ENCODE assay signal across 14 cellular contexts in the genomic region with DNA sequence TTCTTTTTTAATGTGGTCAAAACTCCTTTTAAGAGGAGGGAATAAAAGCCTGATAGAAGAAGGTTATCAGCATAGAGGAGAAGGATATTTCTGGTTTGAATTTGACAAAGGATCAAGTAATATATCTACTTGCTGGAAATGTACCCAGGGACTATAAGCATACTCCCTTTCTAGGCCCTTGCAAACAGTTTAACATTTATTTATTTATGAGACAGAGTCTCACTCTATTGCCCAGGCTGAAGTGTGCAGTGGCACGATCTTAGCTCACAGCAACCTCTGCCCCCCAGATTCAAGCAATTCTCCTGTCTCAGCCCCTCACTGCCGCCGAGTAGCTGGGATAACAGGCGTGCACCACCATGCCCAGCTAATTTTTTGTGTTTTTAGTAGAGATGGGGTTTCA.
DNase-seq lines count a peak whose midpoint lies in the region; ATAC-seq and TF ChIP-seq lines count a peak whose summit lies in the region.
"Had no signal": no experiment of that assay in that cellular context is flagged by ENCODE, and none has a peak within 500 bp of the region (broad histone marks: within the 10 kb centered on the region; RNA-seq: fewer than 3 reads in every experiment).

No MANE protein-coding gene starts in this region.

- no peak for TF ChIP-seq RAD21 in HCT116 (IDR thresholded peaks at IDR 0.05; ENCODE audit: low read depth)

- TF ChIP-seq CTCF in HCT116 (IDR thresholded peaks at IDR 0.05 in 2 of 3, conservative IDR thresholded peaks at IDR 0.05 in 1 of 3; ENCODE audit: borderline replicate concordance in 1 of 3, insufficient read depth in 1 of 3, low read depth in 2 of 3, low read length in 2 of 3) (no peak), chondrocyte (IDR thresholded peaks at IDR 0.05) (no peak), mesothelial cell of epicardium (IDR thresholded peaks at IDR 0.05; ENCODE audit: unreplicated experiment) (no peak), stomach (IDR thresholded peaks at IDR 0.05) (no peak)

- H3K27ac ChIP-seq in HCT116 (ENCODE audit: low read depth, low read length) = no peak overlapping the region
- peak overlapping the region in 3 of 5 donors; percentile 23 to 24 (median 23) for H3K27ac ChIP-seq in stomach
- H3K27ac ChIP-seq: BLaER1 had no signal

- H3K9ac ChIP-seq in HCT116 (ENCODE audit: low read length) = no peak overlapping the region
- H3K9ac ChIP-seq: BLaER1 had no signal

- H3K27me3 Mint-ChIP-seq in chondrocyte (ENCODE audit: low read depth) = no peaks in the 10 kb centered on the region
- H3K27me3 Mint-ChIP-seq in mesothelial cell of epicardium (ENCODE audit: low read depth) = no peaks in the 10 kb centered on the region
- no peaks in the 10 kb centered on the region for H3K27me3 Mint-ChIP-seq in stimulated activated memory B cell treated with anti-CD40 and anti-IgM and Interleukin-4, amounts not matched to agents 10 μg/mL and 1 μg/mL and 100 μg/mL, for 72 hours
- H3K27me3 Mint-ChIP-seq: CD8-positive, alpha-beta memory T cell; IgD-negative memory B cell had no signal

- peak; percentile 17; the same call in 1 of the 2 replicates for ATAC-seq in HCT116
- no peak for ATAC-seq in stimulated activated memory B cell treated with anti-CD40 and anti-IgM and Interleukin-4, amounts not matched to agents 10 μg/mL and 1 μg/mL and 100 μg/mL, for 72 hours

- H3K4me1 ChIP-seq in HCT116 (ENCODE audit: control insufficient read depth in 1 of 2, insufficient read depth in 2 of 2, low read length in 2 of 2) = peaks cover 8 to 25% of the 10 kb centered on the region in 2 experiments
- peaks cover 0 to 42% (median 22%) of the 10 kb centered on the region in 4 donors for H3K4me1 ChIP-seq in stomach

- no TSS peak for BruUV-seq in HCT116 (replicated peaks; lab: Mats Ljungman, UMichigan)

- H3K27me3 ChIP-seq in HCT116 (ENCODE audit: insufficient read depth, low read length) (no peaks in the 10 kb centered on the region), stomach (no peaks in the 10 kb centered on the region)
- H3K27me3 ChIP-seq: BLaER1 had no signal

- H3K4me3 Mint-ChIP-seq in chondrocyte (ENCODE audit: unreplicated experiment) = no peak overlapping the region
- H3K4me3 Mint-ChIP-seq in mesothelial cell of epicardium = no peak overlapping the region
- H3K4me3 Mint-ChIP-seq in stimulated activated memory B cell treated with anti-CD40 and anti-IgM and Interleukin-4, amounts not matched to agents 10 μg/mL and 1 μg/mL and 100 μg/mL, for 72 hours = no peak overlapping the region
- H3K4me3 Mint-ChIP-seq: CD8-positive, alpha-beta memory T cell; IgD-negative memory B cell had no signal

- TF ChIP-seq POLR2A in HCT116 (IDR thresholded peaks at IDR 0.05; ENCODE audit: borderline replicate concordance, extremely low read depth, insufficient read depth, insufficient read length) (no peak), stomach (IDR thresholded peaks at IDR 0.05) (no peak)

- H3K36me3 ChIP-seq in HCT116 (ENCODE audit: control insufficient read depth in 1 of 2, insufficient read depth in 2 of 2, low read length in 2 of 2) (0 out of 4 replicates have a peak, but pooled peaks cover 0 to 6% of the 10 kb centered on the region in 2 experiments), stomach (peaks cover 0 to 16% (median 10%) of the 10 kb centered on the region in 4 donors)

- H3K36me3 Mint-ChIP-seq in chondrocyte (ENCODE audit: low read depth) = peaks cover 4% of the 10 kb centered on the region
- peaks cover 6% of the 10 kb centered on the region for H3K36me3 Mint-ChIP-seq in mesothelial cell of epicardium
- H3K36me3 Mint-ChIP-seq in stimulated activated memory B cell treated with anti-CD40 and anti-IgM and Interleukin-4, amounts not matched to agents 10 μg/mL and 1 μg/mL and 100 μg/mL, for 72 hours = peaks cover 21% of the 10 kb centered on the region

- POLR2A ChIA-PET in HCT116 (lab: Charles Lee) = no interaction called here

- DNase-seq in HCT116 (ENCODE audit: low read depth, low spot score) = no peak
- DNase-seq in chondrocyte (ENCODE audit: low spot score) = no peak
- DNase-seq in mesothelial cell of epicardium (ENCODE audit: low spot score in 2 of 2, unreplicated experiment in 2 of 2) = no peak
- DNase-seq in stomach = no peak
- no peak for DNase-seq in Ammon's horn (ENCODE audit: low spot score)
- DNase-seq in stimulated activated CD4-positive, alpha-beta T cell treated with anti-CD3 and anti-CD28 coated beads, Interleukin-2, amount 100 ng/mL, for 48 hours = no peak
- no peak for DNase-seq in iPS-NIHi11 (ENCODE audit: low spot score)
- DNase-seq: CD8-positive, alpha-beta memory T cell; DMS53; GF-D8; HCEC 1CT had no signal

- H4K20me1 ChIP-seq in HCT116 (ENCODE audit: insufficient read depth) = peaks cover 8% of the 10 kb centered on the region; the same call in 1 of the 2 replicates

- H3K4me3 ChIP-seq in HCT116 (replicated peaks in 1 of 2; ENCODE audit: low read depth in 1 of 2, low read length in 2 of 2) (no peak overlapping the region), stomach (no peak overlapping the region)
- H3K4me3 ChIP-seq: BLaER1 had no signal

- H2AFZ ChIP-seq in HCT116 (ENCODE audit: low read depth, low read length, poor library complexity, severe bottlenecking) = no peak overlapping the region

- peak overlapping the region; percentile 41 for H3K27ac Mint-ChIP-seq in chondrocyte (ENCODE audit: unreplicated experiment)
- peak overlapping the region; percentile 93 for H3K27ac Mint-ChIP-seq in mesothelial cell of epicardium
- H3K27ac Mint-ChIP-seq in stimulated activated memory B cell treated with anti-CD40 and anti-IgM and Interleukin-4, amounts not matched to agents 10 μg/mL and 1 μg/mL and 100 μg/mL, for 72 hours = no peak overlapping the region

- H3K79me2 ChIP-seq in HCT116 (ENCODE audit: insufficient read depth, low read length) = peaks cover 86% of the 10 kb centered on the region

- no peaks in the 10 kb centered on the region for H3K9me3 ChIP-seq in HCT116 (ENCODE audit: control insufficient read depth in 1 of 2, insufficient read depth in 1 of 2, low read depth in 1 of 2, low read length in 2 of 2)
- no peaks in the 10 kb centered on the region for H3K9me3 ChIP-seq in stomach
- H3K9me3 ChIP-seq: BLaER1 had no signal

- RAD21 ChIA-PET in HCT116 (lab: Charles Lee; ENCODE audit: low non-redundant PET in 1 of 2, low total read pairs in 2 of 2, uncharacterized antibody in 2 of 2, unreplicated experiment in 2 of 2) = no interaction called here

- H3K4me1 Mint-ChIP-seq in chondrocyte (ENCODE audit: low read depth) = peaks cover 47% of the 10 kb centered on the region
- peaks cover 49% of the 10 kb centered on the region for H3K4me1 Mint-ChIP-seq in mesothelial cell of epicardium
- H3K4me1 Mint-ChIP-seq in stimulated activated memory B cell treated with anti-CD40 and anti-IgM and Interleukin-4, amounts not matched to agents 10 μg/mL and 1 μg/mL and 100 μg/mL, for 72 hours = peaks cover 29% of the 10 kb centered on the region

- peak overlapping the region; percentile 11; the same call in 1 of the 2 replicates for H3K4me2 ChIP-seq in HCT116 (ENCODE audit: low read length)
- H3K4me2 ChIP-seq: BLaER1 had no signal

- no peaks in the 10 kb centered on the region for H3K9me2 ChIP-seq in HCT116 (ENCODE audit: insufficient read depth)

- CTCF ChIA-PET in HCT116 (lab: Charles Lee) = no interaction called here

- TF ChIP-seq EP300 in stomach (IDR thresholded peaks at IDR 0.05) = no peak

- H3K9me3 Mint-ChIP-seq in chondrocyte (ENCODE audit: low read depth) (no peaks in the 10 kb centered on the region), mesothelial cell of epicardium (no peaks in the 10 kb centered on the region)
- H3K9me3 Mint-ChIP-seq in stimulated activated memory B cell treated with anti-CD40 and anti-IgM and Interleukin-4, amounts not matched to agents 10 μg/mL and 1 μg/mL and 100 μg/mL, for 72 hours = no peaks in the 10 kb centered on the region
- H3K9me3 Mint-ChIP-seq: CD8-positive, alpha-beta memory T cell; IgD-negative memory B cell had no signal

- whole genome bisulfite sequencing in stomach, 5 donors = 69 to 79% (median 75%) methylated on average over 4 of the region's 4 CpGs

- intact Hi-C loops in HCT116 (cut with micrococcal nuclease) (loop anchor here (5.0 kb wide), 1 partner anchor 180 kb away; no protein-coding TSS in a partner anchor), stomach (cut with DNase I; ENCODE audit: low total_unique reads) (no loop called here)

TF ChIP-seq in HCT116, 20 proteins besides CTCF, POLR2A, EP300 and RAD21 (continues in another document):
- TF ChIP-seq EZH2phosphoT487 (IDR thresholded peaks at IDR 0.05; ENCODE audit: borderline replicate concordance) (no peak), ZFX (IDR thresholded peaks at IDR 0.05) (no peak), CBX3 (IDR thresholded peaks at IDR 0.05; ENCODE audit: low read depth) (no peak), MAX (IDR thresholded peaks at IDR 0.05) (no peak), SIN3A (IDR thresholded peaks at IDR 0.05; ENCODE audit: low read depth) (no peak), ELF1 (IDR thresholded peaks at IDR 0.05; ENCODE audit: borderline replicate concordance, low read depth) (no peak), POLR2AphosphoS5 (IDR thresholded peaks at IDR 0.05; ENCODE audit: low read depth, low read length) (no peak), TCF7L2 (IDR thresholded peaks at IDR 0.05; ENCODE audit: borderline replicate concordance, extremely low read depth, insufficient read depth, insufficient read length) (no peak)
- TF ChIP-seq, protein P1, sequence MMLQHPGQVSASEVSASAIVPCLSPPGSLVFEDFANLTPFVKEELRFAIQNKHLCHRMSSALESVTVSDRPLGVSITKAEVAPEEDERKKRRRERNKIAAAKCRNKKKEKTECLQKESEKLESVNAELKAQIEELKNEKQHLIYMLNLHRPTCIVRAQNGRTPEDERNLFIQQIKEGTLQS (IDR thresholded peaks at IDR 0.05) = no peak
- TF ChIP-seq, protein P2, sequence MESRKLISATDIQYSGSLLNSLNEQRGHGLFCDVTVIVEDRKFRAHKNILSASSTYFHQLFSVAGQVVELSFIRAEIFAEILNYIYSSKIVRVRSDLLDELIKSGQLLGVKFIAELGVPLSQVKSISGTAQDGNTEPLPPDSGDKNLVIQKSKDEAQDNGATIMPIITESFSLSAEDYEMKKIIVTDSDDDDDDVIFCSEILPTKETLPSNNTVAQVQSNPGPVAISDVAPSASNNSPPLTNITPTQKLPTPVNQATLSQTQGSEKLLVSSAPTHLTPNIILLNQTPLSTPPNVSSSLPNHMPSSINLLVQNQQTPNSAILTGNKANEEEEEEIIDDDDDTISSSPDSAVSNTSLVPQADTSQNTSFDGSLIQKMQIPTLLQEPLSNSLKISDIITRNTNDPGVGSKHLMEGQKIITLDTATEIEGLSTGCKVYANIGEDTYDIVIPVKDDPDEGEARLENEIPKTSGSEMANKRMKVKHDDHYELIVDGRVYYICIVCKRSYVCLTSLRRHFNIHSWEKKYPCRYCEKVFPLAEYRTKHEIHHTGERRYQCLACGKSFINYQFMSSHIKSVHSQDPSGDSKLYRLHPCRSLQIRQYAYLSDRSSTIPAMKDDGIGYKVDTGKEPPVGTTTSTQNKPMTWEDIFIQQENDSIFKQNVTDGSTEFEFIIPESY (IDR thresholded peaks at IDR 0.05; ENCODE audit: extremely low read depth, insufficient replicate concordance, low read length) = no peak
